Comparison of ENCODE assay signal across 8 cellular contexts in the genomic region with DNA sequence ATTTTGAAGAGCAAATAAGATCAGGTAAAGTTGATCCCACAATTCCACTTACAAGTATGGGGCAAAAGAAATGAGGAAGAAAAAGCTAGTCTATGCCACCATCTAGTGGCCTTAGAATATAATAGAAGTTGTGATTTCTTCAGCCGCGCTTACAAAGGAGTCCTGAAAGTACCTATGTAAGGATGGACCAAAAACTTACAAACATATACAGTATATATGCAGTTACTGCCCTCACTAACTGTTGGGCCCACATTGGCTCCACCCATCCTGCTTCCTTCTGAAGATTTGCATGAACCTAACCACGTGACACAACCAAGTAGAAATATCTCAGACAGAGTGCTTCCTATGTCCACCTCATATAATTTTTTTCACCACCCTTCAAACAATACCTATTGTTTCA. TPM values are rescaled to one million over a fixed set of nuclear protein-coding genes. Genes with fewer than 3 reads are reported as not detected.
DNase-seq lines count a peak whose midpoint lies in the region; ATAC-seq and TF ChIP-seq lines count a peak whose summit lies in the region.

No MANE protein-coding gene starts in this region.

- H3K9me3 ChIP-seq in Peyer's patch: no peaks in the 10 kb centered on the region

- no peak for TF ChIP-seq POLR2A in Peyer's patch (IDR thresholded peaks at IDR 0.05)

- peak; percentile 48 for TF ChIP-seq CTCF in GM10266 (IDR thresholded peaks at IDR 0.05; ENCODE audit: control insufficient read depth, insufficient read depth, low read depth, missing control alignments)
- TF ChIP-seq CTCF in Peyer's patch (IDR thresholded peaks at IDR 0.05): peak in 3 of 6 experiments; percentile 31 to 38 (median 34)

- H3K27ac ChIP-seq in Peyer's patch: no peak overlapping the region

- peak; percentile 82 for ATAC-seq in GM21619 (IDR thresholded peaks at IDR 0.05; ENCODE audit: unreplicated experiment)

- no peaks in the 10 kb centered on the region for H3K27me3 ChIP-seq in Peyer's patch

- no peaks in the 10 kb centered on the region for H3K36me3 ChIP-seq in Peyer's patch

- no peaks in the 10 kb centered on the region for H3K4me1 ChIP-seq in Peyer's patch

- no peak overlapping the region for H3K4me3 ChIP-seq in Peyer's patch

- DNase-seq in GM10266 (ENCODE audit: extremely low spot score) (no peak), HT1080 (ENCODE audit: low read depth) (peak; percentile 69), NCI-H774 (lab: John Stamatoyannopoulos, UW) (peak; percentile 44), brain pericyte (ENCODE audit: low read depth, low spot score) (peak; percentile 8), lung microvascular endothelial cell (ENCODE audit: low read depth in 2 of 2) (peak; percentile 49 to 58), Peyer's patch (no peak)
- DNase-seq in activated CD4-positive, alpha-beta T cell treated with anti-CD3 and anti-CD28 coated beads for 1 hour: no peak

RNA-seq across cellular contexts. Expression of a gene that starts 11.7 kb away (rescaled TPM):
- not detected in 2 replicates for total RNA-seq in HT1080 (2014; rRNA removed; shearing (Covaris generic))
- not detected in 2 replicates for polyA plus RNA-seq in HT1080 (2015; cell fraction: cytosol; rRNA removed)
- not detected in 2 replicates for polyA plus RNA-seq in HT1080 (2015; cell fraction: nucleus; rRNA removed)
- not detected in 2 replicates for total RNA-seq in lung microvascular endothelial cell
- total RNA-seq in Peyer's patch: not detected

Comparison
In these comparisons a context has a peak if more than half of its experiments do, and no peak if none do; other contexts are left out.
1. DNase-seq: peak in HT1080 (single experiment), NCI-H774 (single experiment), brain pericyte (single experiment) and lung microvascular endothelial cell (2 of 2); none in GM10266 (single experiment), Peyer's patch (0 of 3) and activated CD4-positive, alpha-beta T cell treated with anti-CD3 and anti-CD28 coated beads for 1 hour (single experiment).